1 cellular context compared by ENCODE assay signal in genomic region chr17:67542219-67543114, GRCh38.
TF ChIP-seq lines count a peak whose summit lies in the region.

No MANE protein-coding gene starts in this region.

TF ChIP-seq in K562, 482 proteins besides CTCF, POLR2A, EP300 and RAD21 (continued from another document):
- TF ChIP-seq REST (CRISPR knock-in tag; IDR thresholded peaks at IDR 0.05; ENCODE audit: low read depth) (no peak), MED1 (CRISPR knock-in tag; IDR thresholded peaks at IDR 0.05; ENCODE audit: borderline replicate concordance) (no peak), ELF1 (tag; IDR thresholded peaks at IDR 0.05) (no peak), ZBTB9 (CRISPR knock-in tag; IDR thresholded peaks at IDR 0.05) (no peak)
TF ChIP-seq in K562: peak in this region for 5.
